ENCODE assay signal across 9 cellular contexts in the genomic region with DNA sequence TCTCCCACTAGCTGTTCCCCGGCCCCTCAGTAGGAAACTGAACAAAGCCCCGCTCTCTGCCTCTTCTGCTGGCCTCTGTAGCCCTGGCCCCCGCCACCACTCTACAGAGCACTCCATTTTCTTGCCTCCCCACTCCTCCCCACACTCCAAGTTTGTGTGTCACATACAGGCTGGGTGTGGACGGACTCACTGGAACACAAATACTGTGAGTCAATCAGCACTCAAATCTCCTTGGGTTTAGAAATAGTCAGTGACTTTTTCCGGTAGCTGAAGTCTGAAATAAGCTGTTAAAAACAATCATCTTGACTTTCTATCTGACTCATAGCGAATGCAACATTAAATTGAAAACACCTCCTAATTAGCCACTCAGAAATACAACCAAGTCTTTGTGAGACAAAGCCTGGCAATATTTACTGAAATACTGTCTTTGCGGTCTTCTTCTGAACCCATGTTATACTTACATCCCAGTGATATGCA.
DNase-seq lines count a peak whose midpoint lies in the region; TF ChIP-seq lines count a peak whose summit lies in the region.
"Had no signal": no experiment of that assay in that cellular context is flagged by ENCODE, and none has a peak within 500 bp of the region (broad histone marks: within the 10 kb centered on the region; RNA-seq: fewer than 3 reads in every experiment).

No MANE protein-coding gene starts in this region.

- no peak overlapping the region for H3K4me3 ChIP-seq in fibroblast of mammary gland (ENCODE audit: control insufficient read depth, low read depth, low read length)
- no peak overlapping the region for H3K4me3 ChIP-seq in skeletal muscle cell (ENCODE audit: low read depth, low read length)

- peak overlapping the region; percentile 84 for H3K27ac ChIP-seq in RWPE1

- TF ChIP-seq CTCF in GM13976 (IDR thresholded peaks at IDR 0.05; ENCODE audit: borderline replicate concordance, control extremely low read depth, extremely low read depth, insufficient read depth, missing control alignments) (no peak), RWPE1 (conservative IDR thresholded peaks at IDR 0.05; ENCODE audit: low read depth) (no peak), fibroblast of mammary gland (conservative IDR thresholded peaks at IDR 0.05; ENCODE audit: control insufficient read depth, insufficient read depth, low read depth, low read length) (no peak)

- in situ Hi-C loops in GM13976 (cut with MboI; ENCODE audit: low sequenced_read_pairs, unreplicated experiment) = no loop called here

- CTCF ChIA-PET in RWPE1 (lab: Yijun Ruan, JAX) = no interaction called here

- DNase-seq in GM13976 (ENCODE audit: low spot score) = peak; percentile 40
- DNase-seq in RWPE1 (ENCODE audit: low spot score) = peak; percentile 55
- DNase-seq in fibroblast of mammary gland (ENCODE audit: low read depth) = peak; percentile 91
- DNase-seq in skeletal muscle cell (ENCODE audit: low read depth) = peak; percentile 48
- DNase-seq in iPS-NIHi11 (ENCODE audit: low spot score) = no peak
- no peak for DNase-seq in HuH-7.5 (ENCODE audit: low spot score)
- no peak for DNase-seq in inferior parietal cortex (ENCODE audit: extremely low spot score)
- no peak for DNase-seq in mucosa of gallbladder (ENCODE audit: low spot score)
- DNase-seq: nephron progenitor cell had no signal

- POLR2A ChIA-PET in RWPE1 (lab: Yijun Ruan, JAX; ENCODE audit: low non-redundant PET) = no interaction called here

Comparison
In these comparisons a context has a peak if more than half of its experiments do, and no peak if none do; other contexts are left out.
1. DNase-seq: peak in GM13976 (single experiment), RWPE1 (single experiment), fibroblast of mammary gland (single experiment) and skeletal muscle cell (single experiment); none in iPS-NIHi11 (single experiment), HuH-7.5 (single experiment), inferior parietal cortex (single experiment) and mucosa of gallbladder (single experiment).